ENCODE assay signal across 8 cellular contexts in the genomic region with DNA sequence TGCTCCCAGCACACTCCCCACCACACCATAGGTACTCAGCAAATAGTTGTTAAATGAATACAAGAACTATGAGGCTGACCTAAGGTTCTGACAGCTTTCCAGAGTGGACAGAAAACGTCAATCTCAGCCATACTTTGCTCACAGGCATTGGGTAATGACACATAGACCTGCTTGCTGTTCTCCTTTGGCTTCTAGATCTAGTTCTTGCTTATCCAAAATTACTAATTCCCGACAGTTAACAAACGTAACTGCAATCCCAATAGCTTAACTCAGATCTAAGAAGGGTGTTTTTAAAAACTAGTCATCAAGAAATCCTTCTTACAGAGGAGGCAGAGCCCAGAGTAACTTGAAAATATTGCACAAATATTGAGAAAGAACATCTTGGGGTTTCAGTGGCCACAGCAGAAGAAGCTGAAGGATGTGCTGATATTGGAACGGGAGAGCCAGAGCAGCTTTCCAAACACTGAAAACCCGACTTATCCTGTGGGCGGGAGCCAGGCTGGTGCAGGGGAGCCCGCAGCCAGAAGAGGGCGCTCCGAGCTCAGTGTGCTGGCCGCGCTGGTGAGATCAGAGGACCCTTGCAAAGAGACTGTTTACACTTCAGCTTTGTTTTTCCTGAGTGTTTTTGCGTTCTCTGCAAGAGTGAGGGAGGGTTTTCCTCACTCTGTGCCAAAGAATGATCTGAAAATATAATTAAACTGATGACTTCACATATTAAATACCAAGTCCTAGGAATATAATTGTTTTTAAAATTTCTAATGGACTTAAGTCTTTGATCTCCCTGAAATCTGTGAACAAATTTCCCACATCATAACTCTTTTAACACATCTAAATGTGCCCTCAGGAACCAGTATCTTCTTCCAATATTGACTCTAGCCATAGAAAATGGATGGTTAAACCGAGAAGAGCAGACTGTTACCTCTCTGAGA. TPM values are rescaled to one million over a fixed set of nuclear protein-coding genes. Genes with fewer than 3 reads are reported as not detected.
DNase-seq lines count a peak whose midpoint lies in the region; ATAC-seq lines count a peak whose summit lies in the region.

No MANE protein-coding gene starts in this region.

- H3K27me3 Mint-ChIP-seq in T-helper 2 cell treated with Interferon-gamma antibody and Interleukin-4, amounts not matched to agents 5 μg/mL and 100 μg/mL, for 36 hours (ENCODE audit: low read depth), result peaks cover 30% of the 10 kb centered on the region

- no peaks in the 10 kb centered on the region for H3K36me3 Mint-ChIP-seq in T-helper 2 cell treated with Interferon-gamma antibody and Interleukin-4, amounts not matched to agents 5 μg/mL and 100 μg/mL, for 36 hours (ENCODE audit: low read depth)

- ATAC-seq in right cardiac atrium (peak; percentile 93 to 95), sciatic nerve (peak; percentile 94), HG02840 (IDR thresholded peaks at IDR 0.05; ENCODE audit: low FRiP score, unreplicated experiment) (no peak)

- H3K4me3 Mint-ChIP-seq in T-helper 2 cell treated with Interferon-gamma antibody and Interleukin-4, amounts not matched to agents 5 μg/mL and 100 μg/mL, for 36 hours, result no peak overlapping the region

- H3K27ac Mint-ChIP-seq in T-helper 2 cell treated with Interferon-gamma antibody and Interleukin-4, amounts not matched to agents 5 μg/mL and 100 μg/mL, for 36 hours, result no peak overlapping the region

- no peaks in the 10 kb centered on the region for H3K9me3 ChIP-seq in right cardiac atrium (ENCODE audit: control insufficient read depth, low read length)

- H3K27me3 ChIP-seq in right cardiac atrium (ENCODE audit: control insufficient read depth, insufficient read depth), result no peaks in the 10 kb centered on the region

- peaks cover 8% of the 10 kb centered on the region for H3K4me1 ChIP-seq in right cardiac atrium (ENCODE audit: control insufficient read depth, insufficient read depth, low read length)

- in situ Hi-C loops in Caki2 (cut with HindIII; ENCODE audit: low pct_unique_long_range_greater_than_20kb, low sequenced_read_pairs), result no loop called here

- H3K4me3 ChIP-seq in right cardiac atrium (ENCODE audit: low read length), result no peak overlapping the region

- no peaks in the 10 kb centered on the region for H3K9me3 Mint-ChIP-seq in T-helper 2 cell treated with Interferon-gamma antibody and Interleukin-4, amounts not matched to agents 5 μg/mL and 100 μg/mL, for 36 hours

- H3K27ac ChIP-seq in right cardiac atrium (ENCODE audit: low read length), result peak overlapping the region; percentile 78

- DNase-seq in Caki2 (ENCODE audit: low read depth), result peak; percentile 52
- DNase-seq in GOT3 (lab: John Stamatoyannopoulos, UW), result peak; percentile 47
- DNase-seq in NCI-H1105 treated with DMSO at 0.1 percent for 48 hours (lab: John Stamatoyannopoulos, UW), result peak; percentile 53
- DNase-seq in T-helper 2 cell treated with Interferon-gamma antibody and Interleukin-4, amounts not matched to agents 5 μg/mL and 100 μg/mL, for 36 hours (ENCODE audit: low spot score), result peak; percentile 58
- peak in 56 of 58 donors; percentile 6 to 92 (median 80) for DNase-seq in anterior cingulate cortex (lab: John Stamatoyannopoulos, UW)
- DNase-seq in right cardiac atrium, result peak; percentile 85 to 97 (median 95)
- DNase-seq in sciatic nerve (ENCODE audit: low spot score), result peak; percentile 93

- H3K4me1 Mint-ChIP-seq in T-helper 2 cell treated with Interferon-gamma antibody and Interleukin-4, amounts not matched to agents 5 μg/mL and 100 μg/mL, for 36 hours (ENCODE audit: low read depth), result no peaks in the 10 kb centered on the region

- intact Hi-C loops in right cardiac atrium (cut with DNase I), result loop anchor here (2.0 to 5.0 kb wide), 3 partner anchors 42 to 47 kb away; no protein-coding TSS in a partner anchor
- intact Hi-C loops in sciatic nerve (cut with DNase I), result loop anchor here (5.0 kb wide), 1 partner anchor 42 kb away; no protein-coding TSS in a partner anchor

- 15% methylated on average over 13 of the region's 13 CpGs for WGBS in right cardiac atrium

RNA-seq across cellular contexts. Expression of gene FGF1, which starts 30.3 kb away (rescaled TPM):
- not detected in 2 replicates for total RNA-seq in Caki2 (2014; rRNA removed; shearing (Covaris generic); ENCODE audit: low replicate concordance)
- 10 to 100 TPM; 23.1 to 39.2 (median 30.0) TPM for total RNA-seq in right cardiac atrium
- 25.0 TPM for polyA plus RNA-seq in right cardiac atrium
- 316 TPM for total RNA-seq in sciatic nerve

Comparison
In these comparisons a context has a peak if more than half of its experiments do, and no peak if none do; other contexts are left out.
1. RNA of gene FGF1, which starts 30.3 kb away (total RNA-seq): 316 TPM in sciatic nerve (single experiment) and 23.1 to 39.2 TPM in right cardiac atrium; not detected in Caki2; every median in the first group is over 10 times any median in the second.
2. Peak in every context shown above with its lines, with median percentiles within 50 percentile points of each other: DNase-seq.